In the genomic region with DNA sequence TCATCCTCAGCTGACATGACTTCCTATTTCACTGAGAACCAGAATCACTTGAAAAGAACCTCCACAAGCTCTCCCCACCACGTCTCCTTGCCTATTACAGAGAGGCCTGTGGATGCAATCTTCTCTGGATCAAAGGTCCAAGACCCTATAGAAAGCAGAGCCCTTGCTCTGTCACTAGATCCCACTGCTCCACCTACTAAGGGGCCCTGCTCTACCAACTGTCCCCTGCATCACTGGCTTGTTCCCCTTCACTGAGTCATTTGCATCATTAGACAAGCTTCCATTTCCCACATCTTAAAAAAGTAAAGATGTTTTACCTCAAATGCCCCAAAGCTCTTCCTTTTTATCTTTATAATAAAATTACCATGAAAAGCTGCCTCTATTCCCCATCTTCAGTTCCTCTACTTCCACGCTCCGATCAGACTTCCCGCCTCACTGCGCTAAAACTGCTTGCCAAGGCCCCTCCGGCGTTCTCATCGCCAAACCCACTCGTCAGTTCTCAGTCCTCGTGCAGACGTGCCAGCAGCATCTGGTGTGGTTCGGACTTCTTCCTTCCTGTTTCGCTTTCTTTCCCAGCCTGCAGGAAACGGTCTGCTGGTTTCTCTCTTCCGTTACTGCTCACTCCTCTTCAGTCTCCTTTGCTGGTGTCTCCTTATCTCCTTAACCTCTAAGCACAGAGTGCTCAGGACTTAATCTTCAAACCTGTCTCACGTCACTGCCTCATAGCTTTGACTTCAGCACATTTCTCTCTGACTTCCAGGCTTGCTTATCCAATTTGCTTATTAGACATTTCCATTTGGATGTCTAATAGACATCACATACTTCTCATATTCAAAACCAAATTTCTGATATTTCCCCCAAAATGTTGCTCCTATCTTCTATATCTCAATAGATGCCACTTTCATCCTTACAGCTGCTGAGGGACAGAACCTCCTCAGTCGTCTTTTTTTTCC, we compare ENCODE assay signal across 8 cellular contexts. TPM values are rescaled to one million over a fixed set of nuclear protein-coding genes. Genes with fewer than 3 reads are reported as not detected.
DNase-seq lines count a peak whose midpoint lies in the region; ATAC-seq, FAIRE-seq and TF ChIP-seq lines count a peak whose summit lies in the region.

No MANE protein-coding gene starts in this region.

- no peaks in the 10 kb centered on the region for H3K36me3 Mint-ChIP-seq in astrocyte (ENCODE audit: low read depth, unreplicated experiment)

- no peaks in the 10 kb centered on the region for H3K27me3 ChIP-seq in astrocyte (ENCODE audit: insufficient read depth, low read length)
- H3K27me3 ChIP-seq in left lung: no peaks in the 10 kb centered on the region

- no peak for FAIRE-seq in astrocyte (lab: Jason Lieb, UNC)

- TF ChIP-seq POLR2A in GM18951 (IDR thresholded peaks at IDR 0.05; ENCODE audit: extremely low read depth, insufficient read depth, insufficient read length): peak; percentile 71

- no peaks in the 10 kb centered on the region for H3K27me3 Mint-ChIP-seq in astrocyte (ENCODE audit: low read depth, unreplicated experiment)

- H3K4me3 Mint-ChIP-seq in astrocyte (ENCODE audit: unreplicated experiment): no peak overlapping the region

- H3K4me2 ChIP-seq in astrocyte (ENCODE audit: low read length): peak overlapping the region; percentile 51

- no peaks in the 10 kb centered on the region for H4K20me1 ChIP-seq in astrocyte (ENCODE audit: insufficient read depth, low read length)

- no peak for TF ChIP-seq CTCF in astrocyte (IDR thresholded peaks at IDR 0.05; ENCODE audit: insufficient read depth, low read depth, low read length)
- TF ChIP-seq CTCF in left lung (IDR thresholded peaks at IDR 0.05): no peak

- no peaks in the 10 kb centered on the region for H3K9me3 ChIP-seq in astrocyte (ENCODE audit: insufficient read depth, low read depth, low read length)
- no peaks in the 10 kb centered on the region for H3K9me3 ChIP-seq in left lung

- H3K9ac ChIP-seq in astrocyte (ENCODE audit: low read length): no peak overlapping the region

- no peak overlapping the region for H2AFZ ChIP-seq in astrocyte (ENCODE audit: low read depth, low read length)

- no peak overlapping the region for H3K27ac ChIP-seq in astrocyte (ENCODE audit: low read depth, low read length)
- H3K27ac ChIP-seq in left lung: peak overlapping the region; percentile 77 to 91

- ATAC-seq in HG03097 (IDR thresholded peaks at IDR 0.05; ENCODE audit: low FRiP score, unreplicated experiment) (peak; percentile 70), left lung (peak; percentile 86)

- intact Hi-C loops in left lung (cut with DNase I): loop anchor here in 1 of 2 donors (10.0 kb wide), 2 partner anchors 78 to 82 kb away; partner anchors contain the start of gene LPAR6

- DNase-seq in T follicular helper cell (ENCODE audit: low read depth) (peak; percentile 46), astrocyte (ENCODE audit: low read depth) (no peak), left lung (peak; percentile 83 to 86), A172 (ENCODE audit: low spot score) (no peak), ACHN (no peak)
- peak; percentile 34 to 41 for DNase-seq in stimulated activated CD8-positive, alpha-beta memory T cell treated with anti-CD3 and anti-CD28 coated beads, Interleukin-2, amount 100 ng/mL, for 48 hours (ENCODE audit: low read depth in 2 of 2)

- no peak overlapping the region for H3K27ac Mint-ChIP-seq in astrocyte (ENCODE audit: unreplicated experiment)

- in situ Hi-C loops in GM18951 (cut with MboI; ENCODE audit: low sequenced_read_pairs, unreplicated experiment) (loop anchor here (10.0 kb wide), 1 partner anchor 82 kb away; no protein-coding TSS in a partner anchor), ACHN (cut with HindIII; ENCODE audit: low pct_ligation_motif_present, low pct_unique_long_range_greater_than_20kb, low sequenced_read_pairs) (no loop called here)

- H3K36me3 ChIP-seq in astrocyte (ENCODE audit: insufficient read depth, low read length): no peaks in the 10 kb centered on the region
- peaks cover 0 to 19% of the 10 kb centered on the region in 2 donors for H3K36me3 ChIP-seq in left lung

- H3K9me3 Mint-ChIP-seq in astrocyte (ENCODE audit: unreplicated experiment): peaks cover 2% of the 10 kb centered on the region

- no peak overlapping the region for H3K4me3 ChIP-seq in astrocyte (ENCODE audit: insufficient read depth, low read depth, low read length)
- peak overlapping the region; percentile 8 to 37 for H3K4me3 ChIP-seq in left lung

- H3K4me1 ChIP-seq in astrocyte (ENCODE audit: insufficient read depth, low read length) (no peaks in the 10 kb centered on the region), left lung (peaks cover 10 to 68% of the 10 kb centered on the region in 2 donors)

- peaks cover 3% of the 10 kb centered on the region for H3K4me1 Mint-ChIP-seq in astrocyte (ENCODE audit: low read depth, unreplicated experiment)

- H3K79me2 ChIP-seq in astrocyte (ENCODE audit: insufficient read depth, low read length): no peaks in the 10 kb centered on the region

RNA-seq across cellular contexts. Expression of gene RCBTB2, which starts 40.5 kb away (rescaled TPM):
- total RNA-seq in astrocyte (4.3 and 4.8 TPM in 2 replicates), left lung (10 to 100 TPM; 17.1 to 17.2 TPM)
- total RNA-seq in A172 (2014; rRNA removed; shearing (Covaris generic)): 1.4 and 7.7 TPM in 2 replicates

Comparison
In these comparisons a context has a peak if more than half of its experiments do, and no peak if none do; other contexts are left out.
1. DNase-seq: peak in T follicular helper cell (single experiment), left lung (2 of 2) and stimulated activated CD8-positive, alpha-beta memory T cell treated with anti-CD3 and anti-CD28 coated beads, Interleukin-2, amount 100 ng/mL, for 48 hours (2 of 2); none in astrocyte (single experiment), A172 (single experiment) and ACHN (single experiment).